In the genomic region with DNA sequence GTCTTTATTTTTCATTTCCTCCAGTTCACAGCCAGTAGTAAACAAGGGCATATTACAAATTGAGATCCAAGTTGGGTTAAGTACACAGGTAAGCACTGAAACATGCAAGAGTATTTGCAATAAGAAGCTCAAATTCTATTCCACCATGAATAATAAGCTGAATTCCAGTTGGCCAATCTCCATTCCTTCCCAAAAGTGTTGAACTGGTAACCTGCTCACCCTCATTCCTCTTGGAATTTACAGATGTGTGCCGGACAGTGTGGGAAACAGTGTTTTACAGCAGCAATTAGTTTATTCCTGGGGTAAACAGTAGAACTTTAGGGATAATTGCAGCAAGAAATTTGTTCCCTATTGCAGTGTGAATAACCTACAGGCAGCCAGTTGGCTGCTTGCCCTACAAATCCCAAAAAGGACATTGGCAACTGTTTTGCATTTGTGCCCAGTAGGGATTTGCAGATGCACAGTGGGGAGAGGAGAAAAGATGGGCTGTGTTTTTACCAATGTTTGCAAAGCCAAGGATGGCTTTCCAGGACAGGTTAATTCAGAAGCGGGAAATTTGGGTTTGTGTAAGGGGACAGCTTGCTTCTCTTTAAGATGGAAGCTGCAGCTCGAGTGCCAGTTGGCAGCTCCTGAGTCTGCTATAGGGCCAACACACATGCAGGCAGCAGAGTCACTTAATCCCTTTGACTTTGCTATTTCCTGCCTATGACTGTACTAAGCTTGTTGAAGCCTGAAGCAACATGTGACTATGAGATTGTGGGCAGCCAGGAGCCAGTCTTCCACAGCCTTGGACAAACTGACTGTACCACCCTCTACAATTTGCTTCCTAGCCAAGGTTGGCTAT, we compare ENCODE assay signal across 10 cellular contexts.
A peak's percentile ranks its signal among the peaks of the same experiment; 100 is the strongest.
DNase-seq lines count a peak whose midpoint lies in the region; ATAC-seq and TF ChIP-seq lines count a peak whose summit lies in the region.
"Had no signal": no experiment of that assay in that cellular context is flagged by ENCODE, and none has a peak within 500 bp of the region (broad histone marks: within the 10 kb centered on the region; RNA-seq: fewer than 3 reads in every experiment).

No MANE protein-coding gene starts in this region.

- no peaks in the 10 kb centered on the region for H3K27me3 ChIP-seq in MG63

- TF ChIP-seq CTCF in AG10803 (conservative IDR thresholded peaks at IDR 0.05; ENCODE audit: low read length) = no peak
- no peak for TF ChIP-seq CTCF in cardiac fibroblast (IDR thresholded peaks at IDR 0.05; ENCODE audit: low read depth, low read length)

- ATAC-seq in HG02759 (IDR thresholded peaks at IDR 0.05; ENCODE audit: unreplicated experiment) (no peak), HG02852 (IDR thresholded peaks at IDR 0.05; ENCODE audit: unreplicated experiment) (no peak)
- ATAC-seq: stimulated activated memory B cell treated with anti-CD40 and anti-IgM and Interleukin-4, amounts not matched to agents 10 μg/mL and 1 μg/mL and 100 μg/mL, for 72 hours had no signal

- peaks cover 8% of the 10 kb centered on the region; the same call in 1 of the 2 replicates for H3K9me3 ChIP-seq in MG63

- H3K4me3 ChIP-seq in AG10803 (ENCODE audit: low read length) = no peak overlapping the region
- no peak overlapping the region for H3K4me3 ChIP-seq in MG63
- H3K4me3 ChIP-seq in cardiac fibroblast (replicated peaks in 1 of 2; ENCODE audit: low read depth in 2 of 2, low read length in 2 of 2) = no peak overlapping the region

- DNase-seq in AG10803 (ENCODE audit: low read depth) (peak; percentile 83), MG63 (peak; percentile 98), cardiac fibroblast (ENCODE audit: low read depth in 2 of 2) (peak; percentile 59 to 79), left kidney (ENCODE audit: low read depth, low spot score) (peak; percentile 29)
- no peak for DNase-seq in stimulated activated CD4-positive, alpha-beta T cell treated with anti-CD3 and anti-CD28 coated beads, Interleukin-4, amount 100 ng/mL, for 4 hours
- DNase-seq in activated naive CD4-positive, alpha-beta T cell (lab: John Stamatoyannopoulos, UW) = no peak
- DNase-seq: GF-D8 had no signal

- no peaks in the 10 kb centered on the region; the same call in 1 of the 2 replicates for H3K36me3 ChIP-seq in MG63

Comparison
In these comparisons a context has a peak if more than half of its experiments do, and no peak if none do; other contexts are left out.
1. DNase-seq: peak in AG10803 (single experiment), MG63 (single experiment), cardiac fibroblast (2 of 2) and left kidney (single experiment); none in stimulated activated CD4-positive, alpha-beta T cell treated with anti-CD3 and anti-CD28 coated beads, Interleukin-4, amount 100 ng/mL, for 4 hours (0 of 2) and activated naive CD4-positive, alpha-beta T cell (0 of 4).